Comparison of ENCODE assay signal across 19 cellular contexts in the genomic region with DNA sequence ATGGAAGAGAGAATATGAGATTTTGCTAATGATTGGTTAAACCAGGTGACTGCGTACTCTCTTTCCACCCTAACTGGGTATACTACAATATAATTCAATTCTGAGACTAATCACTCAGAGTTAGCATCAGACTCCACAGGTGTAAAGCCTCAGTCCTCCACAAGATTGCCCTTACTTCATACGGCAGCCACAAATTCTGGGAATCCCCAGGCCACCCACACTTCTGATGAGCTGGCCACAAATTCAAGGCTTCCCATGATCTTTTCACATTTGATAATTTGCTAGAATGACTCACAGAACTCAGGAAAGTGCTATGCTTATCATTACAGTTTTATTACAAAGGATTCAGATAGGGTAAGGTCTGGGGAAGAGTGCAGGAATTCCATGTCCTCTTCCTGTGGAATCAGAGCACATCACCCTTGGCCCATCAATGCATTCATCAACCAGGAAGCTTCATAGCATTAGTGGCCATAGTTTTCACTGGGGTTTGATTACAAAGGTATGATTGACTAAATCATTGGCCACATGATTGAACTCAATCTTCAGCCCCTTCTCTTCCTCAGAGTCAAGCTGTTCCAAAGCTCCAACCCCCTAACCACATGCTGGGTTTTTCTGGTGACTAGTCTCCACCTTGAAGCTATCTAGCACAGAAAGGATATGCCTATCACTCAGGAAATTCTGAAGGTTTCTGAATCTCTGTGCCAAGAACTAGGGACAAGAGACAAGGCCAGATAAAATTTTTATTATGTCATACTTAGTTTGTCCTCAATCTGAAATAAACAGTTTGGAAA.
DNase-seq lines count a peak whose midpoint lies in the region; ATAC-seq and TF ChIP-seq lines count a peak whose summit lies in the region.
"Had no signal": no experiment of that assay in that cellular context is flagged by ENCODE, and none has a peak within 500 bp of the region (broad histone marks: within the 10 kb centered on the region; RNA-seq: fewer than 3 reads in every experiment).

No MANE protein-coding gene starts in this region.

- TF ChIP-seq POLR2A in IMR-90 (IDR thresholded peaks at IDR 0.05; ENCODE audit: low read depth, low read length): no peak
- no peak for TF ChIP-seq POLR2A in sigmoid colon (IDR thresholded peaks at IDR 0.05)

- H3K4me3 ChIP-seq in IMR-90 (ENCODE audit: insufficient read depth, low read depth, low read length): no peak overlapping the region
- H3K4me3 ChIP-seq in sigmoid colon: no peak overlapping the region
- H3K4me3 ChIP-seq: body of pancreas, coronary artery, mucosa of descending colon, SJSA1, tibial nerve had no signal

- H3K79me1 ChIP-seq in IMR-90 (ENCODE audit: low read depth in 1 of 2, low read length in 2 of 2): no peaks in the 10 kb centered on the region

- H4K20me1 ChIP-seq in IMR-90 (ENCODE audit: insufficient read depth, low read length): no peaks in the 10 kb centered on the region

- peak overlapping the region; percentile 8 for H3K27ac Mint-ChIP-seq in activated naive CD4-positive, alpha-beta T cell treated with anti-CD3 and anti-CD28 coated beads, Interleukin-2, amount 50 U/mL, for 24 hours
- H3K27ac Mint-ChIP-seq: IgD-negative memory B cell had no signal

- H2AK5ac ChIP-seq in IMR-90 (ENCODE audit: low read depth, low read length): no peak overlapping the region

- H2AK9ac ChIP-seq in IMR-90 (replicated peaks; ENCODE audit: low read depth, low read length, poor library complexity): no peak overlapping the region

- ATAC-seq in IMR-90 (ENCODE audit: low read depth): no peak
- ATAC-seq: body of pancreas, left lobe of liver, mucosa of descending colon had no signal

- H3K9me3 ChIP-seq in IMR-90 (ENCODE audit: control insufficient read depth, insufficient read depth, low read length) (no peaks in the 10 kb centered on the region), sigmoid colon (peaks cover 0 to 2% (median 0%) of the 10 kb centered on the region in 4 donors)
- H3K9me3 ChIP-seq: BE2C, body of pancreas, mucosa of descending colon, tibial nerve had no signal

- no peak overlapping the region for H3K18ac ChIP-seq in IMR-90 (ENCODE audit: low read depth, low read length)

- intact Hi-C loops in IMR-90 (cut with micrococcal nuclease): no loop called here
- intact Hi-C loops in sigmoid colon (cut with DNase I): no loop called here

- TF ChIP-seq CTCF in IMR-90 (conservative IDR thresholded peaks at IDR 0.05; ENCODE audit: low read depth, low read length): no peak
- no peak for TF ChIP-seq CTCF in sigmoid colon (IDR thresholded peaks at IDR 0.05)

- peaks cover 78% of the 10 kb centered on the region for H3K4me1 Mint-ChIP-seq in activated naive CD4-positive, alpha-beta T cell treated with anti-CD3 and anti-CD28 coated beads, Interleukin-2, amount 50 U/mL, for 24 hours

- H3K56ac ChIP-seq in IMR-90 (ENCODE audit: extremely low read depth, insufficient read depth, low read length): no peak overlapping the region

- H3K9ac ChIP-seq in IMR-90 (ENCODE audit: low read depth, low read length): no peak overlapping the region

- in situ Hi-C loops in IMR-90 (cut with MboI; ENCODE audit: low sequenced_read_pairs): no loop called here

- no peaks in the 10 kb centered on the region for H3K9me1 ChIP-seq in IMR-90 (ENCODE audit: insufficient read depth, low read length)

- POLR2A ChIA-PET in IMR-90 (lab: Charles Lee; ENCODE audit: unreplicated experiment): no interaction called here

- H3K4me2 ChIP-seq in IMR-90 (ENCODE audit: low read depth, low read length): no peak overlapping the region

- H2BK120ac ChIP-seq in IMR-90 (ENCODE audit: low read depth, low read length): no peak overlapping the region

- H3K27ac ChIP-seq in IMR-90 (ENCODE audit: insufficient read depth, low read length) (no peak overlapping the region), sigmoid colon (no peak overlapping the region)
- H3K27ac ChIP-seq: body of pancreas, coronary artery, SJSA1, tibial nerve had no signal

- H3K4ac ChIP-seq in IMR-90 (ENCODE audit: low read depth, low read length): no peak overlapping the region

- no peaks in the 10 kb centered on the region for H3K36me3 ChIP-seq in IMR-90 (ENCODE audit: control insufficient read depth, insufficient read depth, low read length)
- no peaks in the 10 kb centered on the region for H3K36me3 ChIP-seq in sigmoid colon
- H3K36me3 ChIP-seq: BE2C, SJSA1, tibial nerve had no signal

- dilution Hi-C loops in IMR-90 (cut with HindIII; ENCODE audit: low sequenced_read_pairs, unreplicated experiment): no loop called here

- no peak overlapping the region for H2AFZ ChIP-seq in IMR-90 (replicated peaks; ENCODE audit: low read length, poor library complexity)

- H3K4me1 ChIP-seq in IMR-90 (ENCODE audit: control insufficient read depth, insufficient read depth, low read length): no peaks in the 10 kb centered on the region
- H3K4me1 ChIP-seq in sigmoid colon: no peaks in the 10 kb centered on the region
- H3K4me1 ChIP-seq: BE2C, body of pancreas, tibial nerve had no signal

- no peaks in the 10 kb centered on the region for H3K27me3 Mint-ChIP-seq in activated naive CD4-positive, alpha-beta T cell treated with anti-CD3 and anti-CD28 coated beads, Interleukin-2, amount 50 U/mL, for 24 hours

- no peak overlapping the region for H4K5ac ChIP-seq in IMR-90 (ENCODE audit: low read depth, low read length)

- H3K4me3 Mint-ChIP-seq in activated naive CD4-positive, alpha-beta T cell treated with anti-CD3 and anti-CD28 coated beads, Interleukin-2, amount 50 U/mL, for 24 hours: no peak overlapping the region
- H3K4me3 Mint-ChIP-seq: IgD-negative memory B cell had no signal

- BruUV-seq in IMR-90 (replicated peaks; lab: Mats Ljungman, UMichigan): no TSS peak

- no peak overlapping the region for H3K23ac ChIP-seq in IMR-90 (ENCODE audit: low read depth, low read length)

- H3K36me3 Mint-ChIP-seq in activated naive CD4-positive, alpha-beta T cell treated with anti-CD3 and anti-CD28 coated beads, Interleukin-2, amount 50 U/mL, for 24 hours: peaks cover 6% of the 10 kb centered on the region

- no peak overlapping the region for H2BK15ac ChIP-seq in IMR-90 (ENCODE audit: low read depth, low read length)

- TF ChIP-seq EP300 in sigmoid colon (IDR thresholded peaks at IDR 0.05): no peak

- peaks cover 7% of the 10 kb centered on the region for H3K9me3 Mint-ChIP-seq in activated naive CD4-positive, alpha-beta T cell treated with anti-CD3 and anti-CD28 coated beads, Interleukin-2, amount 50 U/mL, for 24 hours

- no peak for TF ChIP-seq RAD21 in IMR-90 (IDR thresholded peaks at IDR 0.05; ENCODE audit: low read length)

- no peak overlapping the region for H2BK20ac ChIP-seq in IMR-90 (ENCODE audit: low read depth, low read length)

- DNase-seq in Daoy (ENCODE audit: low read depth): peak; percentile 57
- DNase-seq in IMR-90: peak; percentile 64
- peak; percentile 7 to 19 for DNase-seq in stimulated activated CD4-positive, alpha-beta T cell treated with anti-CD3 and anti-CD28 coated beads, Interleukin-2, amount 100 ng/mL, for 48 hours
- DNase-seq in NCI-H510A (lab: John Stamatoyannopoulos, UW): no peak
- DNase-seq in RKO (ENCODE audit: low spot score): no peak
- no peak for DNase-seq in sigmoid colon
- DNase-seq: activated gamma-delta T cell, BE2C, body of pancreas, GOT3, mucosa of descending colon, NCI-H2081 treated with DMSO at 0.1 percent for 48 hours, NCI-H524 treated with DMSO at 0.1 percent for 48 hours had no signal

- H3K27me3 ChIP-seq in IMR-90 (ENCODE audit: control insufficient read depth, insufficient read depth, low read length) (no peaks in the 10 kb centered on the region; the same call in 1 of the 2 replicates), sigmoid colon (no peaks in the 10 kb centered on the region)
- H3K27me3 ChIP-seq: BE2C, body of pancreas, SJSA1, tibial nerve had no signal

- 80% methylated on average over 1 of the region's 2 CpGs; no CpG with 5 or more reads in 1 of the 2 experiments for WGBS in IMR-90 (ENCODE audit: extremely low coverage in 2 of 2, insufficient read length in 1 of 2), 2 experiments
- WGBS in sigmoid colon, 2 donors: 80 to 90% methylated on average over 2 of the region's 2 CpGs

- no peak overlapping the region for H4K91ac ChIP-seq in IMR-90 (ENCODE audit: insufficient read depth, low read depth, low read length)

- no peak overlapping the region for H3K14ac ChIP-seq in IMR-90 (replicated peaks; ENCODE audit: low read depth, low read length)

- CTCF ChIA-PET in IMR-90 (lab: Yijun Ruan, JAX): no interaction called here

- H2BK5ac ChIP-seq in IMR-90 (ENCODE audit: low read depth, low read length, poor library complexity, severe bottlenecking): no peak overlapping the region

- H4K8ac ChIP-seq in IMR-90 (ENCODE audit: low read depth in 2 of 2, low read length in 2 of 2): no peak overlapping the region

TF ChIP-seq in IMR-90, 13 proteins besides CTCF, POLR2A, EP300 and RAD21 (continues in another document):
- no peak for TF ChIP-seq RCOR1 (IDR thresholded peaks at IDR 0.05; ENCODE audit: insufficient replicate concordance, low read length)
- TF ChIP-seq, protein P1, sequence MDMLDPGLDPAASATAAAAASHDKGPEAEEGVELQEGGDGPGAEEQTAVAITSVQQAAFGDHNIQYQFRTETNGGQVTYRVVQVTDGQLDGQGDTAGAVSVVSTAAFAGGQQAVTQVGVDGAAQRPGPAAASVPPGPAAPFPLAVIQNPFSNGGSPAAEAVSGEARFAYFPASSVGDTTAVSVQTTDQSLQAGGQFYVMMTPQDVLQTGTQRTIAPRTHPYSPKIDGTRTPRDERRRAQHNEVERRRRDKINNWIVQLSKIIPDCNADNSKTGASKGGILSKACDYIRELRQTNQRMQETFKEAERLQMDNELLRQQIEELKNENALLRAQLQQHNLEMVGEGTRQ (IDR thresholded peaks at IDR 0.05; ENCODE audit: low read depth, low read length): no peak
- TF ChIP-seq RFX5 (IDR thresholded peaks at IDR 0.05; ENCODE audit: low read depth, low read length): no peak
- no peak for TF ChIP-seq BHLHE40 (IDR thresholded peaks at IDR 0.05; ENCODE audit: low read depth, low read length)
- TF ChIP-seq MXI1 (IDR thresholded peaks at IDR 0.05; ENCODE audit: borderline replicate concordance, low read depth, low read length): no peak
- TF ChIP-seq MAZ (IDR thresholded peaks at IDR 0.05; ENCODE audit: borderline replicate concordance, low read depth, low read length): no peak
- TF ChIP-seq CHD1 (IDR thresholded peaks at IDR 0.05; ENCODE audit: low read depth, low read length): no peak
- TF ChIP-seq NFE2L2 (IDR thresholded peaks at IDR 0.05; ENCODE audit: low read depth, low read length): no peak
- TF ChIP-seq CEBPB (IDR thresholded peaks at IDR 0.05; ENCODE audit: low read depth, low read length): no peak
- TF ChIP-seq FOS (IDR thresholded peaks at IDR 0.05; ENCODE audit: low read depth, low read length): no peak

Comparison
In these comparisons a context has a peak if more than half of its experiments do, and no peak if none do; other contexts are left out.
1. DNase-seq: peak in Daoy (single experiment), IMR-90 (single experiment) and stimulated activated CD4-positive, alpha-beta T cell treated with anti-CD3 and anti-CD28 coated beads, Interleukin-2, amount 100 ng/mL, for 48 hours (2 of 2); none in NCI-H510A (single experiment), RKO (single experiment) and sigmoid colon (single experiment).